15 cellular contexts compared by ENCODE assay signal in genomic region chr6:138647006-138647405, GRCh38.
DNase-seq lines count a peak whose midpoint lies in the region; ATAC-seq and TF ChIP-seq lines count a peak whose summit lies in the region.
"Had no signal": no experiment of that assay in that cellular context is flagged by ENCODE, and none has a peak within 500 bp of the region (broad histone marks: within the 10 kb centered on the region; RNA-seq: fewer than 3 reads in every experiment).

No MANE protein-coding gene starts in this region.

- H3K4me3 ChIP-seq in GM23338 = no peak overlapping the region
- H3K4me3 ChIP-seq in hepatocyte = no peak overlapping the region
- peak overlapping the region in 2 of 5 donors; percentile 33 to 43 for H3K4me3 ChIP-seq in subcutaneous abdominal adipose tissue (ENCODE audit: low read depth in 1 of 5, low read length in 5 of 5)
- peak overlapping the region in 7 of 59 donors; percentile 1 to 24 (median 5) for H3K4me3 ChIP-seq in dorsolateral prefrontal cortex
- H3K4me3 ChIP-seq: skin epidermis, suprapubic skin had no signal

- H3K36me3 ChIP-seq in GM23338 (ENCODE audit: insufficient read depth) (no peaks in the 10 kb centered on the region), hepatocyte (replicated peaks; ENCODE audit: insufficient read depth, low read depth) (no peaks in the 10 kb centered on the region), subcutaneous abdominal adipose tissue (ENCODE audit: control insufficient read depth in 5 of 5, insufficient read depth in 5 of 5, low read length in 5 of 5) (no peaks in the 10 kb centered on the region)
- H3K36me3 ChIP-seq: ascending aorta, suprapubic skin had no signal

- H2AFZ ChIP-seq in GM23338 (no peak overlapping the region), hepatocyte (no peak overlapping the region)

- no peak for ATAC-seq in GM23338
- no peak for ATAC-seq in activated T-cell treated with anti-CD3 and anti-CD28 coated beads, Interleukin-2, amount 50 U/mL, for 4 hours

- CTCF ChIA-PET in MCF 10A (lab: Yijun Ruan, JAX) = interaction anchor here (0.6 to 1.6 kb wide), 6 partner anchors 8 to 1634 kb away, joined by 3 to 11 read pairs (median 3); no protein-coding TSS in a partner anchor

- H3K27ac ChIP-seq in GM23338 (ENCODE audit: low read depth) = no peak overlapping the region
- H3K27ac ChIP-seq in hepatocyte = no peak overlapping the region
- no peak overlapping the region for H3K27ac ChIP-seq in subcutaneous abdominal adipose tissue (ENCODE audit: low read depth, low read length)
- H3K27ac ChIP-seq in dorsolateral prefrontal cortex = peak overlapping the region in 4 of 59 donors; percentile 8 to 58 (median 34)
- H3K27ac ChIP-seq: ascending aorta, epithelial cell of prostate, suprapubic skin had no signal

- H3K9ac ChIP-seq in subcutaneous abdominal adipose tissue (ENCODE audit: low read length in 5 of 5) = peak overlapping the region in 3 of 5 donors; percentile 10 to 57 (median 46)

- POLR2A ChIA-PET in MCF 10A (lab: Yijun Ruan, JAX) = interaction anchor here (0.5 to 3.4 kb wide), 22 partner anchors 8 to 541 kb away, joined by 3 to 28 read pairs (median 4); partner anchors contain the start of gene CCDC28A

- H3K27me3 Mint-ChIP-seq in GM23338 (ENCODE audit: insufficient read depth, low read depth, poor library complexity) (peaks cover 2% of the 10 kb centered on the region), MCF 10A (ENCODE audit: insufficient read depth, unreplicated experiment) (no peaks in the 10 kb centered on the region)
- H3K27me3 Mint-ChIP-seq in activated T-cell treated with anti-CD3 and anti-CD28 coated beads, Interleukin-2, amount 50 U/mL, for 4 hours (ENCODE audit: low read depth) = peaks cover 5% of the 10 kb centered on the region

- DNase-seq in GM23338 (ENCODE audit: low spot score) (no peak), MCF 10A (ENCODE audit: unreplicated experiment) (peak; percentile 81), hepatocyte (ENCODE audit: low spot score) (no peak), DMS 273 (lab: John Stamatoyannopoulos, UW; ENCODE audit: unreplicated experiment) (no peak), dorsolateral prefrontal cortex (no peak)
- DNase-seq in activated T-cell treated with anti-CD3 and anti-CD28 coated beads, Interleukin-2, amount 50 U/mL, for 4 hours = no peak
- DNase-seq: activated CD4-positive, alpha-beta T cell treated with anti-CD3 and anti-CD28 coated beads for 4 hours; activated T-cell treated with anti-CD3 and anti-CD28 coated beads, Interleukin-2, amount 50 U/mL, for 48 hours; NCI-H1092 treated with DMSO at 0.1 percent for 48 hours; NCI-H446 treated with DMSO at 0.1 percent for 48 hours had no signal

- H3K4me2 ChIP-seq in GM23338 = no peak overlapping the region
- H3K4me2 ChIP-seq in hepatocyte = peak overlapping the region; percentile 10

- H3K4me3 Mint-ChIP-seq in GM23338 = no peak overlapping the region
- H3K4me3 Mint-ChIP-seq in MCF 10A (ENCODE audit: unreplicated experiment) = peak overlapping the region; percentile 72
- H3K4me3 Mint-ChIP-seq in activated T-cell treated with anti-CD3 and anti-CD28 coated beads, Interleukin-2, amount 50 U/mL, for 4 hours = no peak overlapping the region

- TF ChIP-seq CTCF in GM23338 (conservative IDR thresholded peaks at IDR 0.05; ENCODE audit: low read depth in 2 of 2) = no peak
- TF ChIP-seq CTCF in MCF 10A (IDR thresholded peaks at IDR 0.05; ENCODE audit: unreplicated experiment) = no peak
- TF ChIP-seq CTCF in hepatocyte (IDR thresholded peaks at IDR 0.05; ENCODE audit: poor library complexity) = no peak
- no peak for TF ChIP-seq CTCF in dorsolateral prefrontal cortex (IDR thresholded peaks at IDR 0.05 in 54 of 56, conservative IDR thresholded peaks at IDR 0.05 in 2 of 56; ENCODE audit: low read depth in 1 of 56, partially characterized antibody in 56 of 56)

- H3K36me3 Mint-ChIP-seq in GM23338 (ENCODE audit: low read depth) = no peaks in the 10 kb centered on the region
- H3K36me3 Mint-ChIP-seq in MCF 10A (ENCODE audit: insufficient read depth, unreplicated experiment) = no peaks in the 10 kb centered on the region
- no peaks in the 10 kb centered on the region for H3K36me3 Mint-ChIP-seq in activated T-cell treated with anti-CD3 and anti-CD28 coated beads, Interleukin-2, amount 50 U/mL, for 4 hours (ENCODE audit: insufficient read depth)

- no peaks in the 10 kb centered on the region for H3K4me1 Mint-ChIP-seq in GM23338
- peaks cover 7% of the 10 kb centered on the region for H3K4me1 Mint-ChIP-seq in MCF 10A (ENCODE audit: insufficient read depth, unreplicated experiment)
- no peaks in the 10 kb centered on the region for H3K4me1 Mint-ChIP-seq in activated T-cell treated with anti-CD3 and anti-CD28 coated beads, Interleukin-2, amount 50 U/mL, for 4 hours (ENCODE audit: low read depth)

- 0 out of 2 replicates have a peak overlapping the region, but pooled peaks have one; percentile 33 for H3K27ac Mint-ChIP-seq in GM23338
- peak overlapping the region; percentile 87 for H3K27ac Mint-ChIP-seq in MCF 10A (ENCODE audit: low read depth, unreplicated experiment)

- no peaks in the 10 kb centered on the region for H3F3A ChIP-seq in GM23338 (replicated peaks; ENCODE audit: low read depth)

- H3K4me1 ChIP-seq in GM23338 (ENCODE audit: insufficient read depth) (no peaks in the 10 kb centered on the region), hepatocyte (ENCODE audit: insufficient read depth) (no peaks in the 10 kb centered on the region), subcutaneous abdominal adipose tissue (ENCODE audit: control insufficient read depth in 5 of 5, insufficient read depth in 5 of 5, low read length in 5 of 5) (peaks cover 0 to 3% (median 0%) of the 10 kb centered on the region in 5 donors)
- H3K4me1 ChIP-seq: ascending aorta had no signal

- no TSS peak for BruUV-seq in MCF 10A (replicated peaks; lab: Mats Ljungman, UMichigan)

- intact Hi-C loops in MCF 10A (cut with micrococcal nuclease) = no loop called here
- intact Hi-C loops in dorsolateral prefrontal cortex (cut with DNase I) = no loop called here

- 74% methylated on average over 6 of the region's 6 CpGs for WGBS in hepatocyte (ENCODE audit: low lambda C conversion rate, missing lambda C conversion rate)

- no peaks in the 10 kb centered on the region for H3K27me3 ChIP-seq in GM23338 (ENCODE audit: insufficient read depth)
- no peaks in the 10 kb centered on the region for H3K27me3 ChIP-seq in hepatocyte
- no peaks in the 10 kb centered on the region for H3K27me3 ChIP-seq in subcutaneous abdominal adipose tissue (ENCODE audit: control insufficient read depth in 5 of 5, insufficient read depth in 4 of 5, low read length in 5 of 5)
- H3K27me3 ChIP-seq in dorsolateral prefrontal cortex = peaks cover 0 to 3% (median 0%) of the 10 kb centered on the region in 45 donors
- H3K27me3 ChIP-seq: ascending aorta, suprapubic skin had no signal

- H3K79me2 ChIP-seq in GM23338 (replicated peaks; ENCODE audit: insufficient read depth) = peaks cover 7% of the 10 kb centered on the region; the same call in 1 of the 2 replicates
- no peaks in the 10 kb centered on the region for H3K79me2 ChIP-seq in hepatocyte

- no peaks in the 10 kb centered on the region for H3K9me3 Mint-ChIP-seq in GM23338
- no peaks in the 10 kb centered on the region for H3K9me3 Mint-ChIP-seq in MCF 10A (ENCODE audit: unreplicated experiment)
- no peaks in the 10 kb centered on the region for H3K9me3 Mint-ChIP-seq in activated T-cell treated with anti-CD3 and anti-CD28 coated beads, Interleukin-2, amount 50 U/mL, for 4 hours

- H3K9me3 ChIP-seq in hepatocyte (ENCODE audit: low read depth) = no peaks in the 10 kb centered on the region
- H3K9me3 ChIP-seq in subcutaneous abdominal adipose tissue (ENCODE audit: control insufficient read depth in 5 of 5, low read length in 5 of 5) = no peaks in the 10 kb centered on the region
- H3K9me3 ChIP-seq: ascending aorta, suprapubic skin had no signal

- no peaks in the 10 kb centered on the region; the same call in 1 of the 2 replicates for H4K20me1 ChIP-seq in GM23338 (replicated peaks; ENCODE audit: insufficient read depth)
- no peaks in the 10 kb centered on the region for H4K20me1 ChIP-seq in hepatocyte (ENCODE audit: insufficient read depth, poor library complexity, severe bottlenecking)

- H3K9me2 ChIP-seq in GM23338 (ENCODE audit: insufficient read depth) (no peaks in the 10 kb centered on the region), hepatocyte (replicated peaks; ENCODE audit: insufficient read depth) (no peaks in the 10 kb centered on the region)
